In genomic region chr2:124804014-124804940, GRCh38 we compare ENCODE assay signal across 2 cellular contexts.
TF ChIP-seq lines count a peak whose summit lies in the region.

No MANE protein-coding gene starts in this region.

TF ChIP-seq in H1, 55 proteins besides CTCF, POLR2A, EP300 and RAD21 (continued from another document):
- no peak for TF ChIP-seq RBBP5 (IDR thresholded peaks at IDR 0.05; ENCODE audit: borderline replicate concordance, low read depth, low read length)
- no peak for TF ChIP-seq CREB1 (IDR thresholded peaks at IDR 0.05)
- no peak for TF ChIP-seq TEAD4 (IDR thresholded peaks at IDR 0.05; ENCODE audit: low read depth, low read length)
- TF ChIP-seq SRF (IDR thresholded peaks at IDR 0.05; ENCODE audit: low read depth, low read length) = no peak
- TF ChIP-seq KDM4A (IDR thresholded peaks at IDR 0.05; ENCODE audit: low read depth, low read length, severe bottlenecking) = no peak
- TF ChIP-seq TCF12 (IDR thresholded peaks at IDR 0.05; ENCODE audit: low read depth, low read length) = no peak

TF ChIP-seq in neural cell, 6 proteins besides CTCF, POLR2A, EP300 and RAD21 (continued from another document):
- no peak for TF ChIP-seq REST (IDR thresholded peaks at IDR 0.05; ENCODE audit: borderline replicate concordance)
- no peak for TF ChIP-seq POLR2AphosphoS5 (IDR thresholded peaks at IDR 0.05)
- TF ChIP-seq EZH2 (IDR thresholded peaks at IDR 0.05; ENCODE audit: borderline replicate concordance, insufficient read depth, low read length, poor library complexity, severe bottlenecking) = no peak
- TF ChIP-seq MXI1 (conservative IDR thresholded peaks at IDR 0.05; ENCODE audit: poor library complexity, severe bottlenecking) = no peak
